ENCODE assay signal across 2 cellular contexts in the genomic region with DNA sequence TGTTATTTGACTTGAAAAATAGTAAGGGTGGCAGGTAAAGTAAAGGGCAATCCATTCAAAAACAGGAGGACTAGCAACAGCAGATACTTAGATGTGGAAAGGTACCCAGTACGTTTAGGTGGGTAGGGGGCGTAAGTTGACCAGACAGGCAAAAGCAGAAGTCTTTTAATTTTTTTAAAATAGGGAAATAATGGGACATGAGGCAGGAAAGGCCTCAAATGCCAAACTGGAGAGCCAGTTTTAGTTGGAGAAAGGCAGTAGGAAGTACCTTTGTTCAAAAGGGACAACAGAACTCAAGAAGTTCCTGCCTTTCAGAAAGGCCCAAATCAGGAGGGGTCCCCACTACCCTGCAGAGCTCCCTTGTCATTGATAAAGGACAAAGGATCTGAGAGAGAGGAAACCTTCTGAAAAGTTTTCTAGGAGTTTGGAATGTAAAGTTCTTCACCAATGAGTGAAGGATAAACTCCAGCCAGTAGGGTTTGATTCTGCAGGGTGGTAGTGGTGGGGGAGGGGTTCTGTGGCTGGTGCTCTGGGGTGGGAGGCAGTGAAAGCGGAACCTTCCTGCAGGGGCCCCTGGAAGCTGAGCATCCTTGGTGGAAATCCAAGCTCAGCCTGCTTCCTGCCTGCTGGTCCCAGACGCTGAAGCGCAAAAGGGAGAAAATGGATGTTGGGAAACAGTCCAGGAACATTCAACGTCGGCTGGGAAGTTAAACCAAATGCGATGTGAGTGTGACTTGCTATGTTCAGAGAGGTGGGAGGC.
A peak's percentile ranks its signal among the peaks of the same experiment; 100 is the strongest.
TF ChIP-seq lines count a peak whose summit lies in the region.

No MANE protein-coding gene starts in this region.

TF ChIP-seq in IMR-90, 13 proteins besides CTCF, POLR2A, EP300 and RAD21:
- TF ChIP-seq NFE2L2 (IDR thresholded peaks at IDR 0.05; ENCODE audit: low read depth, low read length) (no peak), CEBPB (IDR thresholded peaks at IDR 0.05; ENCODE audit: low read depth, low read length) (no peak), USF2 (IDR thresholded peaks at IDR 0.05; ENCODE audit: low read depth, low read length) (no peak), BHLHE40 (IDR thresholded peaks at IDR 0.05; ENCODE audit: low read depth, low read length) (no peak), MAFK (IDR thresholded peaks at IDR 0.05; ENCODE audit: low read depth, low read length) (no peak), SMC3 (IDR thresholded peaks at IDR 0.05; ENCODE audit: low read depth, low read length) (no peak), MXI1 (IDR thresholded peaks at IDR 0.05; ENCODE audit: borderline replicate concordance, low read depth, low read length) (no peak), MAZ (IDR thresholded peaks at IDR 0.05; ENCODE audit: borderline replicate concordance, low read depth, low read length) (no peak), RFX5 (IDR thresholded peaks at IDR 0.05; ENCODE audit: low read depth, low read length) (no peak), FOS (IDR thresholded peaks at IDR 0.05; ENCODE audit: low read depth, low read length) (no peak), RCOR1 (IDR thresholded peaks at IDR 0.05; ENCODE audit: insufficient replicate concordance, low read length) (no peak)
- TF ChIP-seq, protein P1, sequence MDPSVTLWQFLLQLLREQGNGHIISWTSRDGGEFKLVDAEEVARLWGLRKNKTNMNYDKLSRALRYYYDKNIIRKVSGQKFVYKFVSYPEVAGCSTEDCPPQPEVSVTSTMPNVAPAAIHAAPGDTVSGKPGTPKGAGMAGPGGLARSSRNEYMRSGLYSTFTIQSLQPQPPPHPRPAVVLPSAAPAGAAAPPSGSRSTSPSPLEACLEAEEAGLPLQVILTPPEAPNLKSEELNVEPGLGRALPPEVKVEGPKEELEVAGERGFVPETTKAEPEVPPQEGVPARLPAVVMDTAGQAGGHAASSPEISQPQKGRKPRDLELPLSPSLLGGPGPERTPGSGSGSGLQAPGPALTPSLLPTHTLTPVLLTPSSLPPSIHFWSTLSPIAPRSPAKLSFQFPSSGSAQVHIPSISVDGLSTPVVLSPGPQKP (IDR thresholded peaks at IDR 0.05; ENCODE audit: borderline replicate concordance, low read depth, low read length) = no peak

TF ChIP-seq in WTC11, 78 proteins besides CTCF, POLR2A, EP300 and RAD21:
- TF ChIP-seq ZNF423 (CRISPR knock-in tag; IDR thresholded peaks at IDR 0.05) = peak; percentile 85
- TF ChIP-seq TEAD1 (CRISPR knock-in tag; IDR thresholded peaks at IDR 0.05) = peak; percentile 56; the same call in 1 of the 2 replicates
- TF ChIP-seq NR1H2 (CRISPR knock-in tag; IDR thresholded peaks at IDR 0.05) = no peak
- 0 out of 2 replicates have a peak, but pooled peaks have one; percentile 12 for TF ChIP-seq SP1 (CRISPR knock-in tag; conservative IDR thresholded peaks at IDR 0.05)
- TF ChIP-seq ZNF121 (CRISPR knock-in tag; IDR thresholded peaks at IDR 0.05) = no peak
- TF ChIP-seq ZMAT4 (CRISPR knock-in tag; IDR thresholded peaks at IDR 0.05) = no peak
- no peak for TF ChIP-seq MLX (CRISPR knock-in tag; IDR thresholded peaks at IDR 0.05)
- TF ChIP-seq, protein P2, sequence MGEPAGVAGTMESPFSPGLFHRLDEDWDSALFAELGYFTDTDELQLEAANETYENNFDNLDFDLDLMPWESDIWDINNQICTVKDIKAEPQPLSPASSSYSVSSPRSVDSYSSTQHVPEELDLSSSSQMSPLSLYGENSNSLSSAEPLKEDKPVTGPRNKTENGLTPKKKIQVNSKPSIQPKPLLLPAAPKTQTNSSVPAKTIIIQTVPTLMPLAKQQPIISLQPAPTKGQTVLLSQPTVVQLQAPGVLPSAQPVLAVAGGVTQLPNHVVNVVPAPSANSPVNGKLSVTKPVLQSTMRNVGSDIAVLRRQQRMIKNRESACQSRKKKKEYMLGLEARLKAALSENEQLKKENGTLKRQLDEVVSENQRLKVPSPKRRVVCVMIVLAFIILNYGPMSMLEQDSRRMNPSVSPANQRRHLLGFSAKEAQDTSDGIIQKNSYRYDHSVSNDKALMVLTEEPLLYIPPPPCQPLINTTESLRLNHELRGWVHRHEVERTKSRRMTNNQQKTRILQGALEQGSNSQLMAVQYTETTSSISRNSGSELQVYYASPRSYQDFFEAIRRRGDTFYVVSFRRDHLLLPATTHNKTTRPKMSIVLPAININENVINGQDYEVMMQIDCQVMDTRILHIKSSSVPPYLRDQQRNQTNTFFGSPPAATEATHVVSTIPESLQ (CRISPR knock-in tag; IDR thresholded peaks at IDR 0.05) = no peak
- TF ChIP-seq KAT7 (CRISPR knock-in tag; IDR thresholded peaks at IDR 0.05; ENCODE audit: borderline replicate concordance) = no peak
- no peak for TF ChIP-seq ZNF219 (CRISPR knock-in tag; IDR thresholded peaks at IDR 0.05; ENCODE audit: borderline replicate concordance)
- TF ChIP-seq ZSCAN18 (CRISPR knock-in tag; IDR thresholded peaks at IDR 0.05) = no peak
- TF ChIP-seq NFYB (CRISPR knock-in tag; conservative IDR thresholded peaks at IDR 0.05; ENCODE audit: low read depth) = no peak
- TF ChIP-seq ETV6 (CRISPR knock-in tag; IDR thresholded peaks at IDR 0.05) = no peak; the same call in 1 of the 2 replicates
- no peak for TF ChIP-seq FOXK1 (CRISPR knock-in tag; IDR thresholded peaks at IDR 0.05)
- TF ChIP-seq ATF1 (CRISPR knock-in tag; IDR thresholded peaks at IDR 0.05) = no peak
- no peak for TF ChIP-seq ZNF396 (CRISPR knock-in tag; IDR thresholded peaks at IDR 0.05; ENCODE audit: borderline replicate concordance)
- no peak for TF ChIP-seq CREB1 (CRISPR knock-in tag; IDR thresholded peaks at IDR 0.05)
- TF ChIP-seq, protein P3, sequence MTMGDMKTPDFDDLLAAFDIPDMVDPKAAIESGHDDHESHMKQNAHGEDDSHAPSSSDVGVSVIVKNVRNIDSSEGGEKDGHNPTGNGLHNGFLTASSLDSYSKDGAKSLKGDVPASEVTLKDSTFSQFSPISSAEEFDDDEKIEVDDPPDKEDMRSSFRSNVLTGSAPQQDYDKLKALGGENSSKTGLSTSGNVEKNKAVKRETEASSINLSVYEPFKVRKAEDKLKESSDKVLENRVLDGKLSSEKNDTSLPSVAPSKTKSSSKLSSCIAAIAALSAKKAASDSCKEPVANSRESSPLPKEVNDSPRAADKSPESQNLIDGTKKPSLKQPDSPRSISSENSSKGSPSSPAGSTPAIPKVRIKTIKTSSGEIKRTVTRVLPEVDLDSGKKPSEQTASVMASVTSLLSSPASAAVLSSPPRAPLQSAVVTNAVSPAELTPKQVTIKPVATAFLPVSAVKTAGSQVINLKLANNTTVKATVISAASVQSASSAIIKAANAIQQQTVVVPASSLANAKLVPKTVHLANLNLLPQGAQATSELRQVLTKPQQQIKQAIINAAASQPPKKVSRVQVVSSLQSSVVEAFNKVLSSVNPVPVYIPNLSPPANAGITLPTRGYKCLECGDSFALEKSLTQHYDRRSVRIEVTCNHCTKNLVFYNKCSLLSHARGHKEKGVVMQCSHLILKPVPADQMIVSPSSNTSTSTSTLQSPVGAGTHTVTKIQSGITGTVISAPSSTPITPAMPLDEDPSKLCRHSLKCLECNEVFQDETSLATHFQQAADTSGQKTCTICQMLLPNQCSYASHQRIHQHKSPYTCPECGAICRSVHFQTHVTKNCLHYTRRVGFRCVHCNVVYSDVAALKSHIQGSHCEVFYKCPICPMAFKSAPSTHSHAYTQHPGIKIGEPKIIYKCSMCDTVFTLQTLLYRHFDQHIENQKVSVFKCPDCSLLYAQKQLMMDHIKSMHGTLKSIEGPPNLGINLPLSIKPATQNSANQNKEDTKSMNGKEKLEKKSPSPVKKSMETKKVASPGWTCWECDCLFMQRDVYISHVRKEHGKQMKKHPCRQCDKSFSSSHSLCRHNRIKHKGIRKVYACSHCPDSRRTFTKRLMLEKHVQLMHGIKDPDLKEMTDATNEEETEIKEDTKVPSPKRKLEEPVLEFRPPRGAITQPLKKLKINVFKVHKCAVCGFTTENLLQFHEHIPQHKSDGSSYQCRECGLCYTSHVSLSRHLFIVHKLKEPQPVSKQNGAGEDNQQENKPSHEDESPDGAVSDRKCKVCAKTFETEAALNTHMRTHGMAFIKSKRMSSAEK (CRISPR knock-in tag; IDR thresholded peaks at IDR 0.05; ENCODE audit: borderline replicate concordance) = no peak
- TF ChIP-seq, protein P4, sequence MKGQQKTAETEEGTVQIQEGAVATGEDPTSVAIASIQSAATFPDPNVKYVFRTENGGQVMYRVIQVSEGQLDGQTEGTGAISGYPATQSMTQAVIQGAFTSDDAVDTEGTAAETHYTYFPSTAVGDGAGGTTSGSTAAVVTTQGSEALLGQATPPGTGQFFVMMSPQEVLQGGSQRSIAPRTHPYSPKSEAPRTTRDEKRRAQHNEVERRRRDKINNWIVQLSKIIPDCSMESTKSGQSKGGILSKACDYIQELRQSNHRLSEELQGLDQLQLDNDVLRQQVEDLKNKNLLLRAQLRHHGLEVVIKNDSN (CRISPR knock-in tag; IDR thresholded peaks at IDR 0.05) = no peak
- TF ChIP-seq, protein P5, sequence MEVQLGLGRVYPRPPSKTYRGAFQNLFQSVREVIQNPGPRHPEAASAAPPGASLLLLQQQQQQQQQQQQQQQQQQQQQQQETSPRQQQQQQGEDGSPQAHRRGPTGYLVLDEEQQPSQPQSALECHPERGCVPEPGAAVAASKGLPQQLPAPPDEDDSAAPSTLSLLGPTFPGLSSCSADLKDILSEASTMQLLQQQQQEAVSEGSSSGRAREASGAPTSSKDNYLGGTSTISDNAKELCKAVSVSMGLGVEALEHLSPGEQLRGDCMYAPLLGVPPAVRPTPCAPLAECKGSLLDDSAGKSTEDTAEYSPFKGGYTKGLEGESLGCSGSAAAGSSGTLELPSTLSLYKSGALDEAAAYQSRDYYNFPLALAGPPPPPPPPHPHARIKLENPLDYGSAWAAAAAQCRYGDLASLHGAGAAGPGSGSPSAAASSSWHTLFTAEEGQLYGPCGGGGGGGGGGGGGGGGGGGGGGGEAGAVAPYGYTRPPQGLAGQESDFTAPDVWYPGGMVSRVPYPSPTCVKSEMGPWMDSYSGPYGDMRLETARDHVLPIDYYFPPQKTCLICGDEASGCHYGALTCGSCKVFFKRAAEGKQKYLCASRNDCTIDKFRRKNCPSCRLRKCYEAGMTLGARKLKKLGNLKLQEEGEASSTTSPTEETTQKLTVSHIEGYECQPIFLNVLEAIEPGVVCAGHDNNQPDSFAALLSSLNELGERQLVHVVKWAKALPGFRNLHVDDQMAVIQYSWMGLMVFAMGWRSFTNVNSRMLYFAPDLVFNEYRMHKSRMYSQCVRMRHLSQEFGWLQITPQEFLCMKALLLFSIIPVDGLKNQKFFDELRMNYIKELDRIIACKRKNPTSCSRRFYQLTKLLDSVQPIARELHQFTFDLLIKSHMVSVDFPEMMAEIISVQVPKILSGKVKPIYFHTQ (CRISPR knock-in tag; IDR thresholded peaks at IDR 0.05) = no peak
- no peak for TF ChIP-seq TCF7 (CRISPR knock-in tag; IDR thresholded peaks at IDR 0.05; ENCODE audit: low read depth)
